In genomic region chr1:84795213-84795612, GRCh38 we compare ENCODE assay signal across 7 cellular contexts.
"Had no signal": no experiment of that assay in that cellular context is flagged by ENCODE, and none has a peak within 500 bp of the region (broad histone marks: within the 10 kb centered on the region; RNA-seq: fewer than 3 reads in every experiment).

No MANE protein-coding gene starts in this region.

- H3K4me2 ChIP-seq: GM23338, KMS-11 had no signal

- H3K4me3 ChIP-seq: GM23338, HAP-1 had no signal

- H3K9ac ChIP-seq: KMS-11 had no signal

- DNase-seq: H7, HFFc6 had no signal

- H3K36me3 ChIP-seq: HAP-1 had no signal

- H3K4me1 ChIP-seq: HAP-1 had no signal

- H3K9me3 ChIP-seq: HAP-1 had no signal

- H2AFZ ChIP-seq: GM23338 had no signal

- ATAC-seq: GM23338, HCT116 had no signal

- FAIRE-seq: HTR-8/SVneo had no signal

- H3K27ac ChIP-seq: KMS-11 had no signal
